In the genomic region with DNA sequence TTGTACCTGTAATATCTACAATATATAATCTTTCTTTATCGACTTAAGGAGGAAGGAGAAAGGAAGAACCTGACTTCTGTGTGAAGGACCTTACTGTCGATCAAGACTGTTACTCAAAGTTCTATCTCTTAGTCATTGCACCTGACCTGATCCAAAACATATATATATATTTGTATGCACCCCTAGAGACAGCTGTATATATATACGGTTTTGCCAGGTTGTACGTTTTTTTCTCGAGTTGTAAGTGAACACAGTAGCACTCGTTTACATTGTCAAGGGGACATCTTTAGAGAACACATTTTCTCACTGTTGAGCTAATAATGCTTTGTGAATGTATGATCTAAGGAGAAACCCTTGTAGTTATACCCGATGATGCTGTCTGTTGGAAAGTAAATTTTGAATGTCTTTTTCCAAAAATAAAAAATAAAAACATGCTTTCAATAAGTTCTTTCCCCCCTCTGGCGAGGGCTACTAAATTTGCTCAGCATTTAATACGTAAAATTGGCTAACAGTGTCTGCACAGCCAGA, we compare ENCODE assay signal across 8 cellular contexts. TPM values are rescaled to one million over a fixed set of nuclear protein-coding genes. Genes with fewer than 3 reads are reported as not detected.
DNase-seq lines count a peak whose midpoint lies in the region; ATAC-seq, FAIRE-seq and TF ChIP-seq lines count a peak whose summit lies in the region.

No MANE protein-coding gene starts in this region.

- TF ChIP-seq EP300 in gastroesophageal sphincter (IDR thresholded peaks at IDR 0.05) = no peak

- no peak for FAIRE-seq in H54 (lab: Jason Lieb, UNC)
- no peak for FAIRE-seq in HTR-8/SVneo (lab: Jason Lieb, UNC)

- H3K9me3 Mint-ChIP-seq in stimulated activated naive CD8-positive, alpha-beta T cell treated with anti-CD3 and anti-CD28 coated beads, Interleukin-15, Interleukin-2, amounts not matched to agents 100 ng/mL and 50 ng/mL, for 24 hours = no peaks in the 10 kb centered on the region
- H3K9me3 Mint-ChIP-seq in T-cell = no peaks in the 10 kb centered on the region

- CTCF ChIA-PET in T-cell (lab: Charles Lee) = interaction anchor here (0.6 to 2.9 kb wide), 4 partner anchors 62 to 387 kb away, joined by 3 to 25 read pairs (median 3); partner anchors contain the start of gene MDM2 (in 1 of the 2)

- POLR2A ChIA-PET in T-cell (lab: Charles Lee) = interaction anchor here in 1 of 2 donors (1.6 to 2.4 kb wide), 2 partner anchors 10 to 62 kb away, joined by 3 to 10 read pairs; partner anchors contain the start of gene MDM2

- no peaks in the 10 kb centered on the region for H3K27me3 Mint-ChIP-seq in stimulated activated naive CD8-positive, alpha-beta T cell treated with anti-CD3 and anti-CD28 coated beads, Interleukin-15, Interleukin-2, amounts not matched to agents 100 ng/mL and 50 ng/mL, for 24 hours
- H3K27me3 Mint-ChIP-seq in T-cell = no peaks in the 10 kb centered on the region

- peak overlapping the region; percentile 63 to 88 (median 81) for H3K27ac ChIP-seq in gastroesophageal sphincter
- H3K27ac ChIP-seq in spleen = peak overlapping the region; percentile 75 to 93 (median 88)

- no peak for TF ChIP-seq POLR2A in gastroesophageal sphincter (IDR thresholded peaks at IDR 0.05)
- no peak for TF ChIP-seq POLR2A in spleen (IDR thresholded peaks at IDR 0.05)
- no peak for TF ChIP-seq POLR2A in H54 (IDR thresholded peaks at IDR 0.05; ENCODE audit: low read depth, low read length)

- DNase-seq in stimulated activated naive CD8-positive, alpha-beta T cell treated with anti-CD3 and anti-CD28 coated beads, Interleukin-15, Interleukin-2, amounts not matched to agents 100 U/mL and 50 U/mL, for 24 hours = no peak
- DNase-seq in T-cell (no peak), spleen (no peak), H54 (ENCODE audit: insufficient read length, low spot score) (no peak), HTR-8/SVneo (ENCODE audit: insufficient read length, low spot score) (no peak), midbrain (lab: John Stamatoyannopoulos, UW) (no peak)

- H3K4me3 ChIP-seq in gastroesophageal sphincter (peak overlapping the region; percentile 56 to 76), spleen (peak overlapping the region; percentile 66 to 93 (median 83))

- intact Hi-C loops in spleen (cut with DNase I; ENCODE audit: low total_unique reads) = loop anchor here (10.0 kb wide), 1 partner anchor 59 kb away; the partner anchor contains the start of gene MDM2

- peak overlapping the region; percentile 90 for H3K27ac Mint-ChIP-seq in stimulated activated naive CD8-positive, alpha-beta T cell treated with anti-CD3 and anti-CD28 coated beads, Interleukin-15, Interleukin-2, amounts not matched to agents 100 ng/mL and 50 ng/mL, for 24 hours
- peak overlapping the region; percentile 87 to 91 for H3K27ac Mint-ChIP-seq in T-cell

- H3K36me3 ChIP-seq in gastroesophageal sphincter = peaks cover 0 to 35% of the 10 kb centered on the region in 2 donors
- peaks cover 0 to 32% (median 5%) of the 10 kb centered on the region in 6 donors for H3K36me3 ChIP-seq in spleen

- no peak for ATAC-seq in stimulated activated naive CD8-positive, alpha-beta T cell treated with anti-CD3 and anti-CD28 coated beads, Interleukin-15, Interleukin-2, amounts not matched to agents 100 U/mL and 50 U/mL, for 24 hours
- peak in 3 of 4 experiments; percentile 1 to 8 (median 3) for ATAC-seq in T-cell (replicated peaks in 1 of 4)
- ATAC-seq in gastroesophageal sphincter = peak; percentile 4

- WGBS in gastroesophageal sphincter (ENCODE audit: low coverage in 1 of 2), 2 donors = 32 to 45% methylated on average over 7 to 9 of the region's 9 CpGs
- 33 to 49% (median 40%) methylated on average over 9 of the region's 9 CpGs for WGBS in spleen, 5 donors

- H3K4me1 ChIP-seq in gastroesophageal sphincter = peaks cover 0 to 39% (median 3%) of the 10 kb centered on the region in 3 donors
- H3K4me1 ChIP-seq in spleen = peaks cover 13 to 70% (median 34%) of the 10 kb centered on the region in 6 donors

- peaks cover 28% of the 10 kb centered on the region for H3K4me1 Mint-ChIP-seq in stimulated activated naive CD8-positive, alpha-beta T cell treated with anti-CD3 and anti-CD28 coated beads, Interleukin-15, Interleukin-2, amounts not matched to agents 100 ng/mL and 50 ng/mL, for 24 hours (ENCODE audit: low read depth)
- peaks cover 42 to 53% (median 43%) of the 10 kb centered on the region in 3 donors for H3K4me1 Mint-ChIP-seq in T-cell

- peak overlapping the region; percentile 89 for H3K4me3 Mint-ChIP-seq in stimulated activated naive CD8-positive, alpha-beta T cell treated with anti-CD3 and anti-CD28 coated beads, Interleukin-15, Interleukin-2, amounts not matched to agents 100 ng/mL and 50 ng/mL, for 24 hours
- H3K4me3 Mint-ChIP-seq in T-cell = peak overlapping the region; percentile 96 to 99 (median 96)

- TF ChIP-seq CTCF in gastroesophageal sphincter (IDR thresholded peaks at IDR 0.05) (no peak), spleen (IDR thresholded peaks at IDR 0.05 in 8 of 11, conservative IDR thresholded peaks at IDR 0.05 in 3 of 11) (no peak)

- no peaks in the 10 kb centered on the region for H3K27me3 ChIP-seq in gastroesophageal sphincter
- no peaks in the 10 kb centered on the region for H3K27me3 ChIP-seq in spleen (replicated peaks in 1 of 7)

- peaks cover 28% of the 10 kb centered on the region for H3K36me3 Mint-ChIP-seq in stimulated activated naive CD8-positive, alpha-beta T cell treated with anti-CD3 and anti-CD28 coated beads, Interleukin-15, Interleukin-2, amounts not matched to agents 100 ng/mL and 50 ng/mL, for 24 hours (ENCODE audit: low read depth)
- peaks cover 11% of the 10 kb centered on the region for H3K36me3 Mint-ChIP-seq in T-cell

- no peaks in the 10 kb centered on the region for H3K9me3 ChIP-seq in gastroesophageal sphincter
- H3K9me3 ChIP-seq in spleen = no peaks in the 10 kb centered on the region

RNA-seq across cellular contexts. Expression of gene SLC35E3, which starts 0.5 kb away (rescaled TPM):
- total RNA-seq in T-cell (10 to 100 TPM in 2 of 5 donors, 1 to 10 TPM in 3; 6.4 to 10.8 (median 9.7) TPM), gastroesophageal sphincter (10 to 100 TPM in 1 of 4 donors, 1 to 10 TPM in 3; 1.3 to 15.1 (median 4.9) TPM), spleen (10 to 100 TPM in 3 of 7 donors, 1 to 10 TPM in 4; 4.8 to 16.1 (median 7.8) TPM)
- polyA plus RNA-seq in spleen = 1 to 10 TPM; 4.8 to 5.7 (median 5.1) TPM

RNA-seq across cellular contexts. Expression of gene NUP107, which starts 58.7 kb away (rescaled TPM):
- total RNA-seq in T-cell (10 to 100 TPM; 38.4 to 67.5 (median 50.7) TPM), gastroesophageal sphincter (10 to 100 TPM; 28.4 to 46.7 (median 29.5) TPM), spleen (10 to 100 TPM; 41.1 to 61.4 (median 53.4) TPM)
- polyA plus RNA-seq in spleen = 10 to 100 TPM; 19.7 to 26.7 (median 20.3) TPM
